1 cellular context compared by ENCODE assay signal in genomic region chr22:48690583-48691317, GRCh38.
TF ChIP-seq lines count a peak whose summit lies in the region.

No MANE protein-coding gene starts in this region.

TF ChIP-seq in HepG2, 621 proteins besides CTCF, POLR2A, EP300 and RAD21 (continues in another document):
- TF ChIP-seq ZNF407 (CRISPR knock-in tag; IDR thresholded peaks at IDR 0.05; ENCODE audit: not compliant biosample characterization) = peak; percentile 29
- TF ChIP-seq, protein P1, sequence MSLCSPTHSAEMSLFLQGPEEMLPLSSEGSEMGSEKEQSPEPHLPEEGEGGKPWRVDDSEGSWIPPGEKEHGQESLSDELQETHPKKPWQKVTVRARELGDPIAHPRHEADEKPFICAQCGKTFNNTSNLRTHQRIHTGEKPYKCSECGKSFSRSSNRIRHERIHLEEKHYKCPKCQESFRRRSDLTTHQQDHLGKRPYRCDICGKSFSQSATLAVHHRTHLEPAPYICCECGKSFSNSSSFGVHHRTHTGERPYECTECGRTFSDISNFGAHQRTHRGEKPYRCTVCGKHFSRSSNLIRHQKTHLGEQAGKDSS (CRISPR knock-in tag; IDR thresholded peaks at IDR 0.05; ENCODE audit: borderline replicate concordance, low read depth) = 0 out of 2 replicates have a peak, but pooled peaks have one; percentile 24
- TF ChIP-seq BRD4 (CRISPR knock-in tag; IDR thresholded peaks at IDR 0.05) = no peak
- TF ChIP-seq RARA (CRISPR knock-in tag; IDR thresholded peaks at IDR 0.05) = peak; percentile 47
- TF ChIP-seq FOXM1 (CRISPR knock-in tag; IDR thresholded peaks at IDR 0.05) = no peak
- TF ChIP-seq BHLHE40 (IDR thresholded peaks at IDR 0.05; ENCODE audit: low read length) = no peak
- peak; percentile 24; the same call in 1 of the 2 replicates for TF ChIP-seq SALL1 (CRISPR knock-in tag; IDR thresholded peaks at IDR 0.05)
- no peak for TF ChIP-seq ZNF207 (IDR thresholded peaks at IDR 0.05; ENCODE audit: borderline replicate concordance)
- no peak for TF ChIP-seq ZUFSP (CRISPR knock-in tag; IDR thresholded peaks at IDR 0.05; ENCODE audit: borderline replicate concordance)
- no peak for TF ChIP-seq PITX1 (CRISPR knock-in tag; IDR thresholded peaks at IDR 0.05)
- no peak for TF ChIP-seq ZNF670 (CRISPR knock-in tag; IDR thresholded peaks at IDR 0.05; ENCODE audit: borderline replicate concordance)
- no peak for TF ChIP-seq PBX3 (CRISPR knock-in tag; IDR thresholded peaks at IDR 0.05; ENCODE audit: borderline replicate concordance)
- TF ChIP-seq DRAP1 (CRISPR knock-in tag; IDR thresholded peaks at IDR 0.05) = no peak
- no peak for TF ChIP-seq ZNF3 (CRISPR knock-in tag; IDR thresholded peaks at IDR 0.05)
- TF ChIP-seq ZNF441 (CRISPR knock-in tag; IDR thresholded peaks at IDR 0.05; ENCODE audit: borderline replicate concordance) = no peak
- TF ChIP-seq GMEB1 (CRISPR knock-in tag; IDR thresholded peaks at IDR 0.05; ENCODE audit: borderline replicate concordance) = no peak
- TF ChIP-seq RXRB (CRISPR knock-in tag; IDR thresholded peaks at IDR 0.05; ENCODE audit: borderline replicate concordance) = peak; percentile 18; the same call in 1 of the 2 replicates
- no peak for TF ChIP-seq KLF9 (CRISPR knock-in tag; IDR thresholded peaks at IDR 0.05; ENCODE audit: low read depth)
- no peak for TF ChIP-seq JUN (CRISPR knock-in tag; IDR thresholded peaks at IDR 0.05)
- no peak for TF ChIP-seq PLRG1 (conservative IDR thresholded peaks at IDR 0.05)
- TF ChIP-seq, protein P2, sequence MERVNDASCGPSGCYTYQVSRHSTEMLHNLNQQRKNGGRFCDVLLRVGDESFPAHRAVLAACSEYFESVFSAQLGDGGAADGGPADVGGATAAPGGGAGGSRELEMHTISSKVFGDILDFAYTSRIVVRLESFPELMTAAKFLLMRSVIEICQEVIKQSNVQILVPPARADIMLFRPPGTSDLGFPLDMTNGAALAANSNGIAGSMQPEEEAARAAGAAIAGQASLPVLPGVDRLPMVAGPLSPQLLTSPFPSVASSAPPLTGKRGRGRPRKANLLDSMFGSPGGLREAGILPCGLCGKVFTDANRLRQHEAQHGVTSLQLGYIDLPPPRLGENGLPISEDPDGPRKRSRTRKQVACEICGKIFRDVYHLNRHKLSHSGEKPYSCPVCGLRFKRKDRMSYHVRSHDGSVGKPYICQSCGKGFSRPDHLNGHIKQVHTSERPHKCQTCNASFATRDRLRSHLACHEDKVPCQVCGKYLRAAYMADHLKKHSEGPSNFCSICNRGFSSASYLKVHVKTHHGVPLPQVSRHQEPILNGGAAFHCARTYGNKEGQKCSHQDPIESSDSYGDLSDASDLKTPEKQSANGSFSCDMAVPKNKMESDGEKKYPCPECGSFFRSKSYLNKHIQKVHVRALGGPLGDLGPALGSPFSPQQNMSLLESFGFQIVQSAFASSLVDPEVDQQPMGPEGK (CRISPR knock-in tag; IDR thresholded peaks at IDR 0.05) = peak; percentile 93
- no peak for TF ChIP-seq ZNF580 (CRISPR knock-in tag; IDR thresholded peaks at IDR 0.05; ENCODE audit: borderline replicate concordance, low read depth)
- 0 out of 2 replicates have a peak, but pooled peaks have one; percentile 33 for TF ChIP-seq ARNTL (CRISPR knock-in tag; IDR thresholded peaks at IDR 0.05)
- peak; percentile 47; the same call in 1 of the 2 replicates for TF ChIP-seq SPEN (CRISPR knock-in tag; IDR thresholded peaks at IDR 0.05; ENCODE audit: low read depth)
- TF ChIP-seq SRSF9 (IDR thresholded peaks at IDR 0.05; ENCODE audit: borderline replicate concordance, insufficient read depth, low read depth, low read length, poor library complexity, severe bottlenecking) = no peak
- no peak for TF ChIP-seq MBD4 (IDR thresholded peaks at IDR 0.05; ENCODE audit: borderline replicate concordance, low read length)
- TF ChIP-seq KLF12 (CRISPR knock-in tag; IDR thresholded peaks at IDR 0.05; ENCODE audit: borderline replicate concordance) = no peak
- no peak for TF ChIP-seq TP53 (CRISPR knock-in tag; conservative IDR thresholded peaks at IDR 0.05)
- TF ChIP-seq SIX1 (CRISPR knock-in tag; IDR thresholded peaks at IDR 0.05; ENCODE audit: borderline replicate concordance) = no peak
- TF ChIP-seq GATAD1 (CRISPR knock-in tag; IDR thresholded peaks at IDR 0.05) = no peak
- no peak for TF ChIP-seq XRCC5 (optimal IDR thresholded peaks at IDR 0.05; ENCODE audit: low read length)
- no peak for TF ChIP-seq ZNF260 (CRISPR knock-in tag; IDR thresholded peaks at IDR 0.05; ENCODE audit: borderline replicate concordance, low read depth)
- no peak for TF ChIP-seq HNRNPK (IDR thresholded peaks at IDR 0.05; ENCODE audit: low read depth, low read length, poor library complexity, severe bottlenecking)
- no peak for TF ChIP-seq U2AF1 (optimal IDR thresholded peaks at IDR 0.05; ENCODE audit: low read depth, low read length)
- TF ChIP-seq HNF4G (IDR thresholded peaks at IDR 0.05; ENCODE audit: borderline replicate concordance, low read depth, low read length) = 0 out of 2 replicates have a peak, but pooled peaks have one; percentile 22
- peak; percentile 58; the same call in 1 of the 2 replicates for TF ChIP-seq HNF4G (CRISPR knock-in tag; IDR thresholded peaks at IDR 0.05; ENCODE audit: borderline replicate concordance, low read depth)
- 0 out of 2 replicates have a peak, but pooled peaks have one; percentile 25 for TF ChIP-seq ZNF274 (CRISPR knock-in tag; IDR thresholded peaks at IDR 0.05)
- TF ChIP-seq, protein P3, sequence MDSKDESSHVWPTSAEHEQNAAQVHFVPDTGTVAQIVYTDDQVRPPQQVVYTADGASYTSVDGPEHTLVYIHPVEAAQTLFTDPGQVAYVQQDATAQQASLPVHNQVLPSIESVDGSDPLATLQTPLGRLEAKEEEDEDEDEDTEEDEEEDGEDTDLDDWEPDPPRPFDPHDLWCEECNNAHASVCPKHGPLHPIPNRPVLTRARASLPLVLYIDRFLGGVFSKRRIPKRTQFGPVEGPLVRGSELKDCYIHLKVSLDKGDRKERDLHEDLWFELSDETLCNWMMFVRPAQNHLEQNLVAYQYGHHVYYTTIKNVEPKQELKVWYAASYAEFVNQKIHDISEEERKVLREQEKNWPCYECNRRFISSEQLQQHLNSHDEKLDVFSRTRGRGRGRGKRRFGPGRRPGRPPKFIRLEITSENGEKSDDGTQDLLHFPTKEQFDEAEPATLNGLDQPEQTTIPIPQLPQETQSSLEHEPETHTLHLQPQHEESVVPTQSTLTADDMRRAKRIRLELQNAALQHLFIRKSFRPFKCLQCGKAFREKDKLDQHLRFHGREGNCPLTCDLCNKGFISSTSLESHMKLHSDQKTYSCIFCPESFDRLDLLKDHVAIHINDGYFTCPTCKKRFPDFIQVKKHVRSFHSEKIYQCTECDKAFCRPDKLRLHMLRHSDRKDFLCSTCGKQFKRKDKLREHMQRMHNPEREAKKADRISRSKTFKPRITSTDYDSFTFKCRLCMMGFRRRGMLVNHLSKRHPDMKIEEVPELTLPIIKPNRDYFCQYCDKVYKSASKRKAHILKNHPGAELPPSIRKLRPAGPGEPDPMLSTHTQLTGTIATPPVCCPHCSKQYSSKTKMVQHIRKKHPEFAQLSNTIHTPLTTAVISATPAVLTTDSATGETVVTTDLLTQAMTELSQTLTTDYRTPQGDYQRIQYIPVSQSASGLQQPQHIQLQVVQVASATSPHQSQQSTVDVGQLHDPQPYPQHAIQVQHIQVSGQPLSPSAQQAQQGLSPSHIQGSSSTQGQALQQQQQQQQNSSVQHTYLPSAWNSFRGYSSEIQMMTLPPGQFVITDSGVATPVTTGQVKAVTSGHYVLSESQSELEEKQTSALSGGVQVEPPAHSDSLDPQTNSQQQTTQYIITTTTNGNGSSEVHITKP (CRISPR knock-in tag; IDR thresholded peaks at IDR 0.05; ENCODE audit: low read depth) = peak; percentile 81
